ENCODE assay signal across 8 cellular contexts in genomic region chr3:42600111-42600957, GRCh38. TPM values are rescaled to one million over a fixed set of nuclear protein-coding genes. Genes with fewer than 3 reads are reported as not detected.
A peak's percentile ranks its signal among the peaks of the same experiment; 100 is the strongest.
DNase-seq lines count a peak whose midpoint lies in the region; ATAC-seq, FAIRE-seq and TF ChIP-seq lines count a peak whose summit lies in the region.

Gene NKTR (plus strand): TSS chr3:42600686. CDS start chr3:42601007, 321 bp downstream.

- H3K9ac ChIP-seq in kidney (ENCODE audit: low read length in 2 of 2), result peak within 1 kb of the TSS; percentile 96 to 99

- no peak for FAIRE-seq in kidney (lab: Jason Lieb, UNC)

- no peak for TF ChIP-seq CTCF in chondrocyte (IDR thresholded peaks at IDR 0.05)
- TF ChIP-seq CTCF in kidney (IDR thresholded peaks at IDR 0.05; ENCODE audit: borderline replicate concordance, extremely low read depth, insufficient read depth), result no peak

- H3K4me3 ChIP-seq in kidney (ENCODE audit: low read length in 2 of 2), result peak within 1 kb of the TSS; percentile 93 to 99

- peaks cover 9% of the 10 kb centered on the region for H3K36me3 Mint-ChIP-seq in chondrocyte (ENCODE audit: low read depth)

- peak; percentile 99 for DNase-seq in AML-193 (lab: John Stamatoyannopoulos, UW)
- peak; percentile 97 for DNase-seq in NCI-H510A treated with DMSO at 0.1 percent for 48 hours (lab: John Stamatoyannopoulos, UW)
- peak; percentile 99 for DNase-seq in activated CD4-positive, alpha-beta T cell treated with anti-CD3 and anti-CD28 coated beads for 24 hours (ENCODE audit: low read depth in 2 of 2)
- peak; percentile 98 for DNase-seq in chondrocyte (ENCODE audit: low spot score)
- peak; percentile 99 for DNase-seq in kidney
- peak; percentile 99 for DNase-seq in stimulated activated CD4-positive, alpha-beta T cell treated with anti-CD3 and anti-CD28 coated beads, Interleukin-15, amount 100 ng/mL, for 24 hours

- TF ChIP-seq POLR2A in GM19193 (IDR thresholded peaks at IDR 0.05; ENCODE audit: extremely low read depth, insufficient read depth, insufficient read length), result peak; percentile 92

- no peaks in the 10 kb centered on the region for H3K9me3 ChIP-seq in kidney (ENCODE audit: control insufficient read depth in 1 of 2, low read length in 2 of 2)

- peaks cover 4% of the 10 kb centered on the region for H3K9me3 Mint-ChIP-seq in chondrocyte (ENCODE audit: low read depth)

- H3K27me3 Mint-ChIP-seq in chondrocyte (ENCODE audit: low read depth), result no peaks in the 10 kb centered on the region

- H3K4me1 ChIP-seq in kidney (ENCODE audit: control insufficient read depth in 1 of 2, insufficient read depth in 1 of 2, low read depth in 1 of 2, low read length in 2 of 2), result peaks cover 6 to 8% of the 10 kb centered on the region in 2 donors

- peak within 1 kb of the TSS; percentile 84 to 89 for H3K27ac ChIP-seq in kidney (ENCODE audit: low read depth in 2 of 2, low read length in 2 of 2)

- H3K4me3 Mint-ChIP-seq in chondrocyte (ENCODE audit: unreplicated experiment), result peak within 1 kb of the TSS; percentile 94

- intact Hi-C loops in kidney (cut with DNase I), result no loop called here

- H3K36me3 ChIP-seq in kidney (ENCODE audit: control insufficient read depth in 1 of 2, insufficient read depth in 2 of 2, low read length in 2 of 2), result no peaks in the 10 kb centered on the region

- H3K4me1 Mint-ChIP-seq in chondrocyte (ENCODE audit: low read depth), result peaks cover 45% of the 10 kb centered on the region

- ATAC-seq in HG03439 (IDR thresholded peaks at IDR 0.05; ENCODE audit: unreplicated experiment), result peak; percentile 86

- H3K27ac Mint-ChIP-seq in chondrocyte (ENCODE audit: unreplicated experiment), result peak within 1 kb of the TSS; percentile 99

RNA-seq across cellular contexts. Expression of gene NKTR, which starts in this region (rescaled TPM):
- total RNA-seq in chondrocyte, result 49.7 to 71.5 TPM (median 50.0 TPM) in 3 replicates
- total RNA-seq in kidney, result 81.1 TPM
- polyA plus RNA-seq in kidney (ENCODE audit: insufficient read depth, low read depth, low replicate concordance), result 9.2 TPM

Comparison
In these comparisons a context has a peak if more than half of its experiments do, and no peak if none do; other contexts are left out.
1. Peak in every context shown above with its lines: DNase-seq, ATAC-seq, H3K4me3 ChIP-seq and H3K27ac ChIP-seq.